ENCODE assay signal across 12 cellular contexts in the genomic region with DNA sequence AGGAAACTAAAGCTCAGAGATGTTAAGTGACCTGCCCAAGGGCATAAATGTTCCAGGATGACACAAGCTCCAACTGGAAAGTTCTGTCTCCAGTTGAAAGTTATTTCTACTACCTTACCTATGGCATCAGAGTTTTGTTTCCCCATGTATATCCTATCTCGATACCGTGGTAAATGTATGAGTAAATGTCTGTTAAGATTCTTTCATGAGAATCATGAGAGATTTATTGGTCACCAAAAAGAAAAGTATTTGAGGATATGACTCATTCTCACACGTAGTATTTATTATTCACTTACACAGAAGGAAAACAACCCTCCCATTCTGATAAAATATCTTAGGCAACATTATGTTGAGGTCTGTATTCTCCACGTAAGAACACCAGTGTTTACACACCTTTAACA. TPM values are rescaled to one million over a fixed set of nuclear protein-coding genes. Genes with fewer than 3 reads are reported as not detected.
DNase-seq lines count a peak whose midpoint lies in the region; ATAC-seq, FAIRE-seq and TF ChIP-seq lines count a peak whose summit lies in the region.
"Had no signal": no experiment of that assay in that cellular context is flagged by ENCODE, and none has a peak within 500 bp of the region (broad histone marks: within the 10 kb centered on the region; RNA-seq: fewer than 3 reads in every experiment).

No MANE protein-coding gene starts in this region.

- no peaks in the 10 kb centered on the region for H3K36me3 ChIP-seq in pancreas

- in situ Hi-C loops in Caki2 (cut with HindIII; ENCODE audit: low pct_unique_long_range_greater_than_20kb, low sequenced_read_pairs), result no loop called here
- in situ Hi-C loops in GM13976 (cut with MboI; ENCODE audit: low sequenced_read_pairs, unreplicated experiment), result no loop called here

- H3K9me3 ChIP-seq in pancreas, result no peaks in the 10 kb centered on the region

- DNase-seq in Caki2 (ENCODE audit: low read depth) (peak; percentile 25), LHCN-M2 (ENCODE audit: low read depth) (peak; percentile 68), dermis microvascular lymphatic vessel endothelial cell (ENCODE audit: low read depth in 2 of 2) (peak; percentile 40 to 90), pancreas (no peak), Right ventricle myocardium superior (no peak), GM13976 (ENCODE audit: low spot score) (no peak)
- DNase-seq in stimulated activated CD4-positive, alpha-beta T cell treated with anti-CD3 and anti-CD28 coated beads, Interleukin-1b, Interleukin-23, amount 100 ng/mL, for 48 hours, result no peak
- DNase-seq: cortex of kidney, DND-41, islet precursor cell had no signal

- H3K4me1 ChIP-seq in pancreas, result no peaks in the 10 kb centered on the region

- intact Hi-C loops in pancreas (cut with DNase I), result no loop called here
- intact Hi-C loops in Right ventricle myocardium superior (cut with DNase I), result no loop called here

- TF ChIP-seq CTCF in pancreas (IDR thresholded peaks at IDR 0.05), result no peak
- TF ChIP-seq CTCF in GM13976 (IDR thresholded peaks at IDR 0.05; ENCODE audit: borderline replicate concordance, control extremely low read depth, extremely low read depth, insufficient read depth, missing control alignments), result no peak

- H3K4me3 ChIP-seq in pancreas, result no peak overlapping the region

- 57 to 63% methylated on average over 4 of the region's 4 CpGs for WGBS in pancreas, 2 donors

- H3K27me3 ChIP-seq in pancreas, result no peaks in the 10 kb centered on the region

- FAIRE-seq in pancreas (lab: Jason Lieb, UNC), result no peak

- H3K27ac ChIP-seq in pancreas, result no peak overlapping the region

- ATAC-seq in pancreas (peak in 3 of 4 donors; percentile 19 to 53 (median 21)), Right ventricle myocardium superior (ENCODE audit: poor library complexity) (no peak), HG02852 (IDR thresholded peaks at IDR 0.05; ENCODE audit: unreplicated experiment) (no peak)

RNA-seq across cellular contexts. Expression of a gene that starts 11.1 kb away (rescaled TPM):
- not detected in 2 replicates for total RNA-seq in Caki2 (2014; rRNA removed; shearing (Covaris generic); ENCODE audit: low replicate concordance)
- total RNA-seq in LHCN-M2 (2014; rRNA removed), result 0.26 TPM in 1 of 2 replicates, not detected in the other
- polyA plus RNA-seq in LHCN-M2 (2012), result 0.04 TPM
- not detected in 2 replicates for total RNA-seq in dermis microvascular lymphatic vessel endothelial cell
- total RNA-seq in pancreas, result under 1 TPM; 0.06 to 0.25 (median 0.09) TPM
- polyA plus RNA-seq in pancreas, result under 1 TPM in 1 of 2 donors, not detected in 1; 0.07 TPM
- not detected for total RNA-seq in Right ventricle myocardium superior
- polyA plus RNA-seq: IgD-negative memory B cell had no signal

Comparison
In these comparisons a context has a peak if more than half of its experiments do, and no peak if none do; other contexts are left out.
1. DNase-seq: peak in Caki2 (single experiment), LHCN-M2 (single experiment) and dermis microvascular lymphatic vessel endothelial cell (2 of 2); none in pancreas (0 of 6), Right ventricle myocardium superior (single experiment), stimulated activated CD4-positive, alpha-beta T cell treated with anti-CD3 and anti-CD28 coated beads, Interleukin-1b, Interleukin-23, amount 100 ng/mL, for 48 hours (single experiment) and GM13976 (single experiment).
2. ATAC-seq: peak in pancreas (3 of 4); none in Right ventricle myocardium superior (single experiment) and HG02852 (single experiment).